In the genomic region with DNA sequence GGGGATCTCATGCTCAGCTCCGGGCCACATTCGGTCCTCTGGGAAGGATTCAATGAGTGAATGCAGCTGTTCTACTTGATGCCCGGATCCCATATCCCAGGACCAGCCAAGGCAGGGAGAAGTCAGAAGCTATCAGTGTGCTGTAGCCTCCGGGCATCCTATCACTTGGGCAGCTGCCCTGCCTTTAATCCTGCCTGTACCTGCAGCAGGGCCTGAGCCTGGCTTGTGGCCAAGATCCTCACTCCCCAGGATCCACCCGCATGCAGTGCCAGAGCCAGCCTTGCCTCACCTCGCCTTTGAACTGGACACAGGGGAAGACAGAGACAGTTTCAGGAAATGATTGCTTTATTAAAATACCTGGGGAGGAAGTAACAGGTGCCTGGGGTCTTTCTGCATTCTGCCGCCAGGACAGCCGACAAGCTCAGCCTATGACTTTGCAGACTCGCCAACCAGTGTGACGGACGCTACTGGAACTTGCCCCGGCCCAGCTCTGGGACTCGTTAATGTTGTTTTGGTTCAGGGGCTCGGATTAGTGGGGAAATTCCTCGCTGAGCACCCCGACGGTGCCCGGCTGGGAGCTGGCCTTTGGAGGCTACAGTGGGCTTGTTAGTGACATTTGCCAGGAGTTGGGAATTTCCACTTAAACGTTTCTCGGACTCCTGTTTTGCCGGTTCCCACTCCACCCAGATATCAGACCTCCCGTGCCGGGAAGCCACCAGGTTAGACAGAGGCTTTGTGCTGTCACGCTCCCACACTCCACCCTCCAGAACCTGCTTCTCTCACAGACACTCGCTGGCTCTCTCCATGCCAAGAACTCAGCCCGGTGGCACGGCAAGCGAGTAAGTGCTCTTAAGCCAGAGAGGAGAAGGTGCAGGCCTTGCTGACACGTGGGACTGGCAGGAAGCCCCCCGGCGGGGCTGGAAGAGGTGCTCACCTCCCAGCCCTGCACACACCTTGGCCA, we compare ENCODE assay signal across 2 cellular contexts.
TF ChIP-seq lines count a peak whose summit lies in the region.

No MANE protein-coding gene starts in this region.

TF ChIP-seq in H1, 55 proteins besides CTCF, POLR2A, EP300 and RAD21:
- TF ChIP-seq RFX5 (IDR thresholded peaks at IDR 0.05; ENCODE audit: borderline replicate concordance, low read depth, low read length) (no peak), NANOG (IDR thresholded peaks at IDR 0.05; ENCODE audit: insufficient read depth, low read depth, low read length, poor library complexity, severe bottlenecking) (no peak), PHF8 (conservative IDR thresholded peaks at IDR 0.05; ENCODE audit: low read depth, low read length) (no peak), MAFK (IDR thresholded peaks at IDR 0.05; ENCODE audit: low read depth, low read length) (no peak), CBX8 (IDR thresholded peaks at IDR 0.05; ENCODE audit: borderline replicate concordance, low read depth, low read length) (no peak), KDM1A (IDR thresholded peaks at IDR 0.05; ENCODE audit: borderline replicate concordance, low read length) (no peak), CTBP2 (IDR thresholded peaks at IDR 0.05; ENCODE audit: borderline replicate concordance, insufficient read depth, insufficient read length, low read length) (no peak)
- TF ChIP-seq, protein P1, sequence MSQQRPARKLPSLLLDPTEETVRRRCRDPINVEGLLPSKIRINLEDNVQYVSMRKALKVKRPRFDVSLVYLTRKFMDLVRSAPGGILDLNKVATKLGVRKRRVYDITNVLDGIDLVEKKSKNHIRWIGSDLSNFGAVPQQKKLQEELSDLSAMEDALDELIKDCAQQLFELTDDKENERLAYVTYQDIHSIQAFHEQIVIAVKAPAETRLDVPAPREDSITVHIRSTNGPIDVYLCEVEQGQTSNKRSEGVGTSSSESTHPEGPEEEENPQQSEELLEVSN (IDR thresholded peaks at IDR 0.05), result no peak

TF ChIP-seq in neural cell, 6 proteins besides CTCF, POLR2A, EP300 and RAD21:
- no peak for TF ChIP-seq TAF1 (IDR thresholded peaks at IDR 0.05; ENCODE audit: low read depth)
- TF ChIP-seq POLR2AphosphoS5 (IDR thresholded peaks at IDR 0.05), result no peak
- TF ChIP-seq MXI1 (conservative IDR thresholded peaks at IDR 0.05; ENCODE audit: poor library complexity, severe bottlenecking), result no peak
- no peak for TF ChIP-seq EZH2 (IDR thresholded peaks at IDR 0.05; ENCODE audit: borderline replicate concordance, insufficient read depth, low read length, poor library complexity, severe bottlenecking)
- TF ChIP-seq SMC3 (conservative IDR thresholded peaks at IDR 0.05; ENCODE audit: poor library complexity), result no peak
- TF ChIP-seq, protein P2, sequence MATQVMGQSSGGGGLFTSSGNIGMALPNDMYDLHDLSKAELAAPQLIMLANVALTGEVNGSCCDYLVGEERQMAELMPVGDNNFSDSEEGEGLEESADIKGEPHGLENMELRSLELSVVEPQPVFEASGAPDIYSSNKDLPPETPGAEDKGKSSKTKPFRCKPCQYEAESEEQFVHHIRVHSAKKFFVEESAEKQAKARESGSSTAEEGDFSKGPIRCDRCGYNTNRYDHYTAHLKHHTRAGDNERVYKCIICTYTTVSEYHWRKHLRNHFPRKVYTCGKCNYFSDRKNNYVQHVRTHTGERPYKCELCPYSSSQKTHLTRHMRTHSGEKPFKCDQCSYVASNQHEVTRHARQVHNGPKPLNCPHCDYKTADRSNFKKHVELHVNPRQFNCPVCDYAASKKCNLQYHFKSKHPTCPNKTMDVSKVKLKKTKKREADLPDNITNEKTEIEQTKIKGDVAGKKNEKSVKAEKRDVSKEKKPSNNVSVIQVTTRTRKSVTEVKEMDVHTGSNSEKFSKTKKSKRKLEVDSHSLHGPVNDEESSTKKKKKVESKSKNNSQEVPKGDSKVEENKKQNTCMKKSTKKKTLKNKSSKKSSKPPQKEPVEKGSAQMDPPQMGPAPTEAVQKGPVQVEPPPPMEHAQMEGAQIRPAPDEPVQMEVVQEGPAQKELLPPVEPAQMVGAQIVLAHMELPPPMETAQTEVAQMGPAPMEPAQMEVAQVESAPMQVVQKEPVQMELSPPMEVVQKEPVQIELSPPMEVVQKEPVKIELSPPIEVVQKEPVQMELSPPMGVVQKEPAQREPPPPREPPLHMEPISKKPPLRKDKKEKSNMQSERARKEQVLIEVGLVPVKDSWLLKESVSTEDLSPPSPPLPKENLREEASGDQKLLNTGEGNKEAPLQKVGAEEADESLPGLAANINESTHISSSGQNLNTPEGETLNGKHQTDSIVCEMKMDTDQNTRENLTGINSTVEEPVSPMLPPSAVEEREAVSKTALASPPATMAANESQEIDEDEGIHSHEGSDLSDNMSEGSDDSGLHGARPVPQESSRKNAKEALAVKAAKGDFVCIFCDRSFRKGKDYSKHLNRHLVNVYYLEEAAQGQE (IDR thresholded peaks at IDR 0.05; ENCODE audit: borderline replicate concordance), result no peak
